ENCODE assay signal across 22 cellular contexts in genomic region chr9:19442240-19442639, GRCh38. TPM values are rescaled to one million over a fixed set of nuclear protein-coding genes. Genes with fewer than 3 reads are reported as not detected.
DNase-seq lines count a peak whose midpoint lies in the region; ATAC-seq, FAIRE-seq and TF ChIP-seq lines count a peak whose summit lies in the region.
"Had no signal": no experiment of that assay in that cellular context is flagged by ENCODE, and none has a peak within 500 bp of the region (broad histone marks: within the 10 kb centered on the region; RNA-seq: fewer than 3 reads in every experiment).

No MANE protein-coding gene starts in this region.

- H3K4me3 Mint-ChIP-seq in activated T-cell treated with anti-CD3 and anti-CD28 coated beads, Interleukin-2, amount 50 U/mL, for 24 hours = peak overlapping the region; percentile 41
- H3K4me3 Mint-ChIP-seq in naive thymus-derived CD4-positive, alpha-beta T cell = peak overlapping the region in 5 of 10 donors; percentile 8 to 80 (median 71)

- H3K9me2 ChIP-seq in OCI-LY7 (ENCODE audit: insufficient read depth, low read length) = no peaks in the 10 kb centered on the region

- peak overlapping the region; percentile 54; the same call in 1 of the 2 replicates for H3K4me2 ChIP-seq in OCI-LY7 (ENCODE audit: low read length)

- H3K4me1 ChIP-seq in OCI-LY7 (ENCODE audit: insufficient read depth, low read length, poor library complexity, severe bottlenecking) (peaks cover 2% of the 10 kb centered on the region), ascending aorta (no peaks in the 10 kb centered on the region)
- peaks cover 0 to 9% of the 10 kb centered on the region in 2 donors for H3K4me1 ChIP-seq in naive thymus-derived CD4-positive, alpha-beta T cell (ENCODE audit: control insufficient read depth in 2 of 2, insufficient read depth in 2 of 2, low read length in 2 of 2)
- H3K4me1 ChIP-seq: gastrocnemius medialis had no signal

- TF ChIP-seq CTCF in OCI-LY7 (conservative IDR thresholded peaks at IDR 0.05; ENCODE audit: low read length) (no peak), ascending aorta (IDR thresholded peaks at IDR 0.05) (no peak)

- H3K27ac ChIP-seq in OCI-LY7 (ENCODE audit: low read depth, low read length, poor library complexity, severe bottlenecking) (no peak overlapping the region), ascending aorta (no peak overlapping the region)
- H3K27ac ChIP-seq in naive thymus-derived CD4-positive, alpha-beta T cell (ENCODE audit: low read depth, low read length) = no peak overlapping the region
- H3K27ac ChIP-seq: upper lobe of right lung had no signal

- no peak for DNase-seq in activated T-cell treated with anti-CD3 and anti-CD28 coated beads, Interleukin-2, amount 50 U/mL, for 24 hours
- no peak for DNase-seq in activated T-cell treated with anti-CD3 and anti-CD28 coated beads for 4 hours
- DNase-seq in GM12891 (ENCODE audit: insufficient read length, low spot score) = no peak
- no peak for DNase-seq in OCI-LY7 (ENCODE audit: low spot score)
- DNase-seq in naive thymus-derived CD4-positive, alpha-beta T cell = no peak
- DNase-seq in stimulated activated CD4-positive, alpha-beta T cell treated with anti-CD3 and anti-CD28 coated beads, Interleukin-15, amount 100 ng/mL, for 24 hours = no peak
- no peak for DNase-seq in ascending aorta (ENCODE audit: low spot score in 2 of 2)
- DNase-seq: activated CD4-positive, alpha-beta T cell treated with anti-CD3 and anti-CD28 coated beads for 1 hour; adrenal gland; DND-41; gastrocnemius medialis; KBM-7; left cardiac atrium; NCI-H2081 treated with DMSO at 0.1 percent for 48 hours; NCI-H524 treated with DMSO at 0.1 percent for 48 hours; nucleus accumbens; retina; SIG-M5; upper lobe of right lung had no signal

- no peaks in the 10 kb centered on the region for H3K27me3 ChIP-seq in naive thymus-derived CD4-positive, alpha-beta T cell (ENCODE audit: control insufficient read depth in 2 of 2, insufficient read depth in 2 of 2, low read length in 2 of 2)
- no peaks in the 10 kb centered on the region for H3K27me3 ChIP-seq in ascending aorta
- H3K27me3 ChIP-seq: adrenal gland, gastrocnemius medialis, upper lobe of right lung had no signal

- no peak for TF ChIP-seq POLR2A in GM12891 (IDR thresholded peaks at IDR 0.05; ENCODE audit: low read depth, low read length)

- POLR2A ChIA-PET in OCI-LY7 (lab: Charles Lee) = no interaction called here
- POLR2A ChIA-PET in naive thymus-derived CD4-positive, alpha-beta T cell (lab: Charles Lee) = no interaction called here

- ATAC-seq in naive thymus-derived CD4-positive, alpha-beta T cell = no peak
- ATAC-seq in HG02938 (IDR thresholded peaks at IDR 0.05; ENCODE audit: unreplicated experiment) = no peak
- ATAC-seq: gastrocnemius medialis, left cardiac atrium, upper lobe of right lung had no signal

- no peaks in the 10 kb centered on the region for H4K20me1 ChIP-seq in OCI-LY7 (ENCODE audit: insufficient read depth, low read length)

- H3K4me1 Mint-ChIP-seq in activated T-cell treated with anti-CD3 and anti-CD28 coated beads, Interleukin-2, amount 50 U/mL, for 24 hours (ENCODE audit: low read depth) = peaks cover 18% of the 10 kb centered on the region
- peaks cover 9 to 21% (median 15%) of the 10 kb centered on the region in 7 donors for H3K4me1 Mint-ChIP-seq in naive thymus-derived CD4-positive, alpha-beta T cell

- BruUV-seq in OCI-LY7 (replicated peaks; lab: Mats Ljungman, UMichigan) = no TSS peak

- peak overlapping the region; percentile 76; the same call in 1 of the 2 replicates for H2AFZ ChIP-seq in OCI-LY7 (ENCODE audit: low read length)

- H3K27ac Mint-ChIP-seq in activated T-cell treated with anti-CD3 and anti-CD28 coated beads, Interleukin-2, amount 50 U/mL, for 24 hours = peak overlapping the region; percentile 31
- H3K27ac Mint-ChIP-seq in naive thymus-derived CD4-positive, alpha-beta T cell = peak overlapping the region in 6 of 9 donors; percentile 27 to 89 (median 59)

- no peak overlapping the region for H3K4me3 ChIP-seq in OCI-LY7 (ENCODE audit: low read depth, low read length, poor library complexity, severe bottlenecking)
- H3K4me3 ChIP-seq in naive thymus-derived CD4-positive, alpha-beta T cell (ENCODE audit: low read length) = no peak overlapping the region
- no peak overlapping the region for H3K4me3 ChIP-seq in ascending aorta
- H3K4me3 ChIP-seq: gastrocnemius medialis, HAP-1, upper lobe of right lung had no signal

- H3K36me3 ChIP-seq in OCI-LY7 (ENCODE audit: insufficient read depth, low read length) (no peaks in the 10 kb centered on the region), ascending aorta (peaks cover 0 to 22% of the 10 kb centered on the region in 2 donors)
- peaks cover 0 to 5% (median 0%) of the 10 kb centered on the region in 3 experiments for H3K36me3 ChIP-seq in naive thymus-derived CD4-positive, alpha-beta T cell (ENCODE audit: control insufficient read depth in 2 of 3, insufficient read depth in 3 of 3, low read length in 3 of 3)
- H3K36me3 ChIP-seq: gastrocnemius medialis, HAP-1, upper lobe of right lung had no signal

- H3K9me3 ChIP-seq in OCI-LY7 (ENCODE audit: low read length) (no peaks in the 10 kb centered on the region), ascending aorta (no peaks in the 10 kb centered on the region)
- no peaks in the 10 kb centered on the region for H3K9me3 ChIP-seq in naive thymus-derived CD4-positive, alpha-beta T cell (ENCODE audit: control insufficient read depth in 2 of 3, low read length in 3 of 3)
- H3K9me3 ChIP-seq: adrenal gland, gastrocnemius medialis, HAP-1, upper lobe of right lung had no signal

- no peaks in the 10 kb centered on the region for H3K27me3 Mint-ChIP-seq in activated T-cell treated with anti-CD3 and anti-CD28 coated beads, Interleukin-2, amount 50 U/mL, for 24 hours
- no peaks in the 10 kb centered on the region for H3K27me3 Mint-ChIP-seq in naive thymus-derived CD4-positive, alpha-beta T cell
- H3K27me3 Mint-ChIP-seq: stimulated activated naive CD8-positive, alpha-beta T cell treated with anti-CD3 and anti-CD28 coated beads, Interleukin-15, Interleukin-2, amounts not matched to agents 100 ng/mL and 50 ng/mL, for 24 hours had no signal

- CTCF ChIA-PET in OCI-LY7 (lab: Charles Lee; ENCODE audit: unreplicated experiment) = no interaction called here
- CTCF ChIA-PET in naive thymus-derived CD4-positive, alpha-beta T cell (lab: Charles Lee) = interaction anchor here (0.7 to 1.0 kb wide), 2 partner anchors 15 to 65 kb away, joined by 4 read pairs; no protein-coding TSS in a partner anchor

- intact Hi-C loops in OCI-LY7 (cut with micrococcal nuclease; ENCODE audit: unreplicated experiment) (no loop called here), ascending aorta (cut with DNase I) (no loop called here)
- intact Hi-C loops in naive thymus-derived CD4-positive, alpha-beta T cell (cut with micrococcal nuclease) = no loop called here

- H3K9me3 Mint-ChIP-seq in activated T-cell treated with anti-CD3 and anti-CD28 coated beads, Interleukin-2, amount 50 U/mL, for 24 hours = no peaks in the 10 kb centered on the region
- H3K9me3 Mint-ChIP-seq in naive thymus-derived CD4-positive, alpha-beta T cell = no peaks in the 10 kb centered on the region
- H3K9me3 Mint-ChIP-seq: stimulated activated naive CD8-positive, alpha-beta T cell treated with anti-CD3 and anti-CD28 coated beads, Interleukin-15, Interleukin-2, amounts not matched to agents 100 ng/mL and 50 ng/mL, for 24 hours had no signal

- peak; percentile 23 for FAIRE-seq in GM12891 (lab: Jason Lieb, UNC)

- no peaks in the 10 kb centered on the region for H3K79me2 ChIP-seq in OCI-LY7 (ENCODE audit: insufficient read depth, low read depth, low read length)

- H3K36me3 Mint-ChIP-seq in activated T-cell treated with anti-CD3 and anti-CD28 coated beads, Interleukin-2, amount 50 U/mL, for 24 hours (ENCODE audit: low read depth) = peaks cover 4% of the 10 kb centered on the region
- peaks cover 5 to 50% (median 38%) of the 10 kb centered on the region in 5 donors for H3K36me3 Mint-ChIP-seq in naive thymus-derived CD4-positive, alpha-beta T cell

TF ChIP-seq in GM12891, 5 proteins besides CTCF, POLR2A, EP300 and RAD21:
- TF ChIP-seq PAX5 (IDR thresholded peaks at IDR 0.05; ENCODE audit: insufficient read depth, low read length, severe bottlenecking) (no peak), TAF1 (IDR thresholded peaks at IDR 0.05; ENCODE audit: low read depth, low read length) (no peak)
TF ChIP-seq in GM12891: peak in this region for 0.

RNA-seq across cellular contexts. Expression of gene ACER2, which starts 33.4 kb away (rescaled TPM):
- 1.1 TPM for polyA plus RNA-seq in GM12891 (2012; ENCODE audit: low read depth, missing spikeins)
- 1.4 and 1.6 TPM in 2 replicates for total RNA-seq in OCI-LY7 (2014; rRNA removed; shearing (Covaris generic))
- total RNA-seq in OCI-LY7 (2022) = 1.8 and 2.7 TPM in 2 replicates
- 1 to 10 TPM; 2.0 to 5.7 (median 2.8) TPM for total RNA-seq in naive thymus-derived CD4-positive, alpha-beta T cell
- polyA plus RNA-seq in naive thymus-derived CD4-positive, alpha-beta T cell = 1 to 10 TPM in 1 of 2 donors, under 1 TPM in 1; 0.31 to 1.2 TPM
- total RNA-seq in ascending aorta = 1.4 TPM
